1 cellular context compared by ENCODE assay signal in genomic region chr9:34363619-34364351, GRCh38.
TF ChIP-seq lines count a peak whose summit lies in the region.

No MANE protein-coding gene starts in this region.

TF ChIP-seq in GM23338, 12 proteins besides CTCF, POLR2A, EP300 and RAD21 (continued from another document):
- TF ChIP-seq REST (IDR thresholded peaks at IDR 0.05; ENCODE audit: unreplicated experiment) (no peak), CREB1 (CRISPR knock-in tag; IDR thresholded peaks at IDR 0.05; ENCODE audit: low read depth) (no peak), STAT1 (IDR thresholded peaks at IDR 0.05; ENCODE audit: unreplicated experiment) (no peak), JUNB (IDR thresholded peaks at IDR 0.05; ENCODE audit: unreplicated experiment) (no peak), ETS1 (IDR thresholded peaks at IDR 0.05) (no peak)
- TF ChIP-seq, protein P1, sequence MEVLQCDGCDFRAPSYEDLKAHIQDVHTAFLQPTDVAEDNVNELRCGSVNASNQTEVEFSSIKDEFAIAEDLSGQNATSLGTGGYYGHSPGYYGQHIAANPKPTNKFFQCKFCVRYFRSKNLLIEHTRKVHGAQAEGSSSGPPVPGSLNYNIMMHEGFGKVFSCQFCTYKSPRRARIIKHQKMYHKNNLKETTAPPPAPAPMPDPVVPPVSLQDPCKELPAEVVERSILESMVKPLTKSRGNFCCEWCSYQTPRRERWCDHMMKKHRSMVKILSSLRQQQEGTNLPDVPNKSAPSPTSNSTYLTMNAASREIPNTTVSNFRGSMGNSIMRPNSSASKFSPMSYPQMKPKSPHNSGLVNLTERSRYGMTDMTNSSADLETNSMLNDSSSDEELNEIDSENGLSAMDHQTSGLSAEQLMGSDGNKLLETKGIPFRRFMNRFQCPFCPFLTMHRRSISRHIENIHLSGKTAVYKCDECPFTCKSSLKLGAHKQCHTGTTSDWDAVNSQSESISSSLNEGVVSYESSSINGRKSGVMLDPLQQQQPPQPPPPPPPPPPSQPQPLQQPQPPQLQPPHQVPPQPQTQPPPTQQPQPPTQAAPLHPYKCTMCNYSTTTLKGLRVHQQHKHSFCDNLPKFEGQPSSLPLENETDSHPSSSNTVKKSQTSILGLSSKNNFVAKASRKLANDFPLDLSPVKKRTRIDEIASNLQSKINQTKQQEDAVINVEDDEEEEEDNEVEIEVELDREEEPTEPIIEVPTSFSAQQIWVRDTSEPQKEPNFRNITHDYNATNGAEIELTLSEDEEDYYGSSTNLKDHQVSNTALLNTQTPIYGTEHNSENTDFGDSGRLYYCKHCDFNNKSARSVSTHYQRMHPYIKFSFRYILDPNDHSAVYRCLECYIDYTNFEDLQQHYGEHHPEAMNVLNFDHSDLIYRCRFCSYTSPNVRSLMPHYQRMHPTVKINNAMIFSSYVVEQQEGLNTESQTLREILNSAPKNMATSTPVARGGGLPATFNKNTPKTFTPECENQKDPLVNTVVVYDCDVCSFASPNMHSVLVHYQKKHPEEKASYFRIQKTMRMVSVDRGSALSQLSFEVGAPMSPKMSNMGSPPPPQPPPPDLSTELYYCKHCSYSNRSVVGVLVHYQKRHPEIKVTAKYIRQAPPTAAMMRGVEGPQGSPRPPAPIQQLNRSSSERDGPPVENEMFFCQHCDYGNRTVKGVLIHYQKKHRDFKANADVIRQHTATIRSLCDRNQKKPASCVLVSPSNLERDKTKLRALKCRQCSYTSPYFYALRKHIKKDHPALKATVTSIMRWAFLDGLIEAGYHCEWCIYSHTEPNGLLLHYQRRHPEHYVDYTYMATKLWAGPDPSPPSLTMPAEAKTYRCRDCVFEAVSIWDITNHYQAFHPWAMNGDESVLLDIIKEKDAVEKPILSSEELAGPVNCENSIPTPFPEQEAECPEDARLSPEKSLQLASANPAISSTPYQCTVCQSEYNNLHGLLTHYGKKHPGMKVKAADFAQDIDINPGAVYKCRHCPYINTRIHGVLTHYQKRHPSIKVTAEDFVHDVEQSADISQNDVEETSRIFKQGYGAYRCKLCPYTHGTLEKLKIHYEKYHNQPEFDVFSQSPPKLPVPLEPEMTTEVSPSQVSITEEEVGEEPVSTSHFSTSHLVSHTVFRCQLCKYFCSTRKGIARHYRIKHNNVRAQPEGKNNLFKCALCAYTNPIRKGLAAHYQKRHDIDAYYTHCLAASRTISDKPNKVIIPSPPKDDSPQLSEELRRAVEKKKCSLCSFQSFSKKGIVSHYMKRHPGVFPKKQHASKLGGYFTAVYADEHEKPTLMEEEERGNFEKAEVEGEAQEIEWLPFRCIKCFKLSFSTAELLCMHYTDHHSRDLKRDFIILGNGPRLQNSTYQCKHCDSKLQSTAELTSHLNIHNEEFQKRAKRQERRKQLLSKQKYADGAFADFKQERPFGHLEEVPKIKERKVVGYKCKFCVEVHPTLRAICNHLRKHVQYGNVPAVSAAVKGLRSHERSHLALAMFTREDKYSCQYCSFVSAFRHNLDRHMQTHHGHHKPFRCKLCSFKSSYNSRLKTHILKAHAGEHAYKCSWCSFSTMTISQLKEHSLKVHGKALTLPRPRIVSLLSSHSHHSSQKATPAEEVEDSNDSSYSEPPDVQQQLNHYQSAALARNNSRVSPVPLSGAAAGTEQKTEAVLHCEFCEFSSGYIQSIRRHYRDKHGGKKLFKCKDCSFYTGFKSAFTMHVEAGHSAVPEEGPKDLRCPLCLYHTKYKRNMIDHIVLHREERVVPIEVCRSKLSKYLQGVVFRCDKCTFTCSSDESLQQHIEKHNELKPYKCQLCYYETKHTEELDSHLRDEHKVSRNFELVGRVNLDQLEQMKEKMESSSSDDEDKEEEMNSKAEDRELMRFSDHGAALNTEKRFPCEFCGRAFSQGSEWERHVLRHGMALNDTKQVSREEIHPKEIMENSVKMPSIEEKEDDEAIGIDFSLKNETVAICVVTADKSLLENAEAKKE (CRISPR knock-in tag; IDR thresholded peaks at IDR 0.05), result no peak
